8 cellular contexts compared by ENCODE assay signal in genomic region chr9:95516221-95516735, GRCh38. TPM values are rescaled to one million over a fixed set of nuclear protein-coding genes. Genes with fewer than 3 reads are reported as not detected.
DNase-seq lines count a peak whose midpoint lies in the region; ATAC-seq, FAIRE-seq and TF ChIP-seq lines count a peak whose summit lies in the region.

No MANE protein-coding gene starts in this region.

- H3K4me1 Mint-ChIP-seq in natural killer cell, result peaks cover 37 to 45% of the 10 kb centered on the region in 2 donors

- ATAC-seq in natural killer cell, result peak; percentile 51 to 54 (median 54)

- TF ChIP-seq EP300 in H1 (IDR thresholded peaks at IDR 0.05; ENCODE audit: borderline replicate concordance in 1 of 2, low read depth in 2 of 2, low read length in 2 of 2), result no peak

- H3K18ac ChIP-seq in H1 (ENCODE audit: extremely low read depth, low read length), result no peak overlapping the region

- no peak overlapping the region for H2BK120ac ChIP-seq in H1 (replicated peaks; ENCODE audit: low read depth, low read length)

- no peak for TF ChIP-seq CTCF in Peyer's patch (IDR thresholded peaks at IDR 0.05)
- TF ChIP-seq CTCF in H1 (IDR thresholded peaks at IDR 0.05; ENCODE audit: control extremely low read depth in 1 of 3, insufficient read depth in 1 of 3, low read depth in 1 of 3, low read length in 3 of 3), result no peak
- no peak for TF ChIP-seq CTCF in natural killer cell (IDR thresholded peaks at IDR 0.05)

- peak overlapping the region; percentile 92 to 93 for H3K4me2 ChIP-seq in H1 (ENCODE audit: insufficient read depth in 1 of 2, low read depth in 2 of 2, low read length in 2 of 2)

- DNase-seq in Peyer's patch (no peak), H1 (ENCODE audit: low read depth in 1 of 2, low spot score in 2 of 2) (no peak), natural killer cell (no peak), MV-4-11 (lab: John Stamatoyannopoulos, UW) (no peak), GM19238 (ENCODE audit: insufficient read length, low spot score) (no peak), SHP77 (lab: John Stamatoyannopoulos, UW) (no peak), HuH-7 (ENCODE audit: low spot score) (no peak)

- TF ChIP-seq RAD21 in H1 (IDR thresholded peaks at IDR 0.05 in 1 of 2, conservative IDR thresholded peaks at IDR 0.05 in 1 of 2; ENCODE audit: low read depth in 2 of 2, low read length in 2 of 2), result no peak

- H3K27ac Mint-ChIP-seq in natural killer cell, result peak overlapping the region; percentile 76 to 90

- H3K4me3 ChIP-seq in GM08714 (ENCODE audit: low read length), result peak overlapping the region; percentile 48; the same call in 1 of the 2 replicates
- peak overlapping the region; percentile 38 to 83 (median 58) for H3K4me3 ChIP-seq in Peyer's patch
- peak overlapping the region; percentile 47 to 72 (median 52) for H3K4me3 ChIP-seq in H1 (ENCODE audit: extremely low read depth in 1 of 4, insufficient read depth in 2 of 4, low read depth in 3 of 4, low read length in 4 of 4)

- H4K8ac ChIP-seq in H1 (ENCODE audit: extremely low read depth, insufficient read depth, low read length), result peak overlapping the region; percentile 38; the same call in 1 of the 2 replicates

- peaks cover 0 to 4% of the 10 kb centered on the region in 2 experiments for H4K20me1 ChIP-seq in H1 (replicated peaks in 1 of 2; ENCODE audit: control insufficient read depth in 1 of 2, insufficient read depth in 2 of 2, low read length in 2 of 2)

- H3K36me3 ChIP-seq in Peyer's patch (no peaks in the 10 kb centered on the region), H1 (ENCODE audit: control insufficient read depth in 2 of 4, insufficient read depth in 4 of 4, low read length in 3 of 4) (no peaks in the 10 kb centered on the region)

- no peak overlapping the region for H3K56ac ChIP-seq in H1 (replicated peaks; ENCODE audit: insufficient read length, low read depth, low read length)

- H2BK15ac ChIP-seq in H1 (ENCODE audit: low read length), result no peak overlapping the region

- intact Hi-C loops in natural killer cell (cut with micrococcal nuclease), result no loop called here

- peak overlapping the region; percentile 98 for H3K4me3 Mint-ChIP-seq in natural killer cell

- H3K27me3 Mint-ChIP-seq in natural killer cell (ENCODE audit: low read depth in 2 of 2), result peaks cover 15 to 27% of the 10 kb centered on the region in 2 donors

- no peak overlapping the region for H2BK12ac ChIP-seq in H1 (ENCODE audit: low read depth, low read length)

- no peak overlapping the region for H3K23ac ChIP-seq in H1 (ENCODE audit: insufficient read length)

- H2AFZ ChIP-seq in H1 (ENCODE audit: low read length), result no peak overlapping the region; the same call in 1 of the 2 replicates

- no peak overlapping the region for H3K14ac ChIP-seq in H1 (ENCODE audit: insufficient read length)

- no peaks in the 10 kb centered on the region for H3K9me3 Mint-ChIP-seq in natural killer cell

- H3K9me3 ChIP-seq in Peyer's patch (peaks cover 0 to 10% (median 0%) of the 10 kb centered on the region in 4 donors), H1 (ENCODE audit: insufficient read depth in 2 of 2, low read depth in 1 of 2, low read length in 1 of 2) (no peaks in the 10 kb centered on the region)

- TF ChIP-seq POLR2A in Peyer's patch (IDR thresholded peaks at IDR 0.05) (no peak), H1 (IDR thresholded peaks at IDR 0.05; ENCODE audit: control extremely low read depth in 1 of 2, low read depth in 2 of 2, low read length in 2 of 2) (no peak)

- H3K27ac ChIP-seq in Peyer's patch (peak overlapping the region; percentile 38 to 87 (median 65)), H1 (ENCODE audit: low read depth, low read length) (no peak overlapping the region)

- H3K4ac ChIP-seq in H1 (replicated peaks; ENCODE audit: insufficient read length, low read depth, low read length), result no peak overlapping the region

- no peak for FAIRE-seq in H1 (lab: Jason Lieb, UNC)

- H2AK5ac ChIP-seq in H1 (ENCODE audit: low read depth, low read length), result no peak overlapping the region

- H2BK20ac ChIP-seq in H1 (ENCODE audit: low read length), result no peak overlapping the region

- POLR2A ChIA-PET in H1 (lab: Charles Lee; ENCODE audit: partially characterized antibody), result interaction anchor here (0.7 to 2.4 kb wide), 3 partner anchors 9 to 145 kb away, joined by 3 to 8 read pairs (median 3); no protein-coding TSS in a partner anchor

- H3K27me3 ChIP-seq in Peyer's patch (no peaks in the 10 kb centered on the region), H1 (replicated peaks in 1 of 4; ENCODE audit: control insufficient read depth in 3 of 4, extremely low read depth in 1 of 4, insufficient read depth in 3 of 4, low read length in 3 of 4) (peaks cover 40 to 78% (median 65%) of the 10 kb centered on the region in 4 experiments)

- no peak overlapping the region for H2BK5ac ChIP-seq in H1 (ENCODE audit: low read depth, low read length)

- CTCF ChIA-PET in H1 (lab: Charles Lee; ENCODE audit: partially characterized antibody), result no interaction called here

- no peaks in the 10 kb centered on the region for H3K79me2 ChIP-seq in H1 (ENCODE audit: control insufficient read depth in 1 of 2, insufficient read depth in 2 of 2, low read length in 2 of 2)

- H4K5ac ChIP-seq in H1 (ENCODE audit: insufficient read length, low read depth, low read length), result peak overlapping the region; percentile 44

- H3K9ac ChIP-seq in H1 (replicated peaks in 1 of 4; ENCODE audit: extremely low read depth in 1 of 4, low read depth in 3 of 4, low read length in 3 of 4), result no peak overlapping the region

- no peaks in the 10 kb centered on the region for H3K79me1 ChIP-seq in H1 (ENCODE audit: low read depth, low read length)

- peaks cover 21% of the 10 kb centered on the region for H3K23me2 ChIP-seq in H1 (ENCODE audit: low read depth, low read length)

- no peaks in the 10 kb centered on the region for H3K36me3 Mint-ChIP-seq in natural killer cell

- H3K4me1 ChIP-seq in Peyer's patch (peaks cover 0 to 24% (median 4%) of the 10 kb centered on the region in 4 donors), H1 (replicated peaks in 1 of 4; ENCODE audit: control insufficient read depth in 3 of 4, insufficient read depth in 4 of 4, low read length in 3 of 4) (peaks cover 9 to 41% (median 22%) of the 10 kb centered on the region in 4 experiments; a peak in 6 of 7 replicates)

- H4K91ac ChIP-seq in H1 (replicated peaks; ENCODE audit: insufficient read length, low read length), result no peak overlapping the region

- WGBS in H1 (ENCODE audit: extremely low coverage in 1 of 2, insufficient coverage in 1 of 2, insufficient read length in 1 of 2, insufficient replicate concordance in 2 of 2, low coverage in 1 of 2, low lambda C conversion rate in 2 of 2, missing lambda C conversion rate in 1 of 2), 2 experiments, result 2% methylated on average over 50 of the region's 69 CpGs; no CpG with 5 or more reads in 1 of the 2 experiments

TF ChIP-seq in H1, 55 proteins besides CTCF, POLR2A, EP300 and RAD21:
- no peak for TF ChIP-seq JUND (IDR thresholded peaks at IDR 0.05; ENCODE audit: low read length)
- peak; percentile 32 for TF ChIP-seq KDM4A (IDR thresholded peaks at IDR 0.05; ENCODE audit: low read depth, low read length, severe bottlenecking)
- 0 out of 4 replicates have a peak, but pooled peaks of 1 of the 2 experiments have one; percentile 12 for TF ChIP-seq SIN3A (conservative IDR thresholded peaks at IDR 0.05 in 1 of 2, IDR thresholded peaks at IDR 0.05 in 1 of 2; ENCODE audit: low read depth in 1 of 2, low read length in 2 of 2)
- no peak for TF ChIP-seq POLR2AphosphoS5 (IDR thresholded peaks at IDR 0.05; ENCODE audit: low read depth, low read length)
- no peak for TF ChIP-seq HDAC2 (IDR thresholded peaks at IDR 0.05; ENCODE audit: borderline replicate concordance in 1 of 2, low read depth in 2 of 2, low read length in 2 of 2)
- TF ChIP-seq SP2 (IDR thresholded peaks at IDR 0.05; ENCODE audit: low read length), result no peak
- no peak for TF ChIP-seq YY1 (IDR thresholded peaks at IDR 0.05; ENCODE audit: low read depth, low read length)
- no peak for TF ChIP-seq CHD1 (IDR thresholded peaks at IDR 0.05; ENCODE audit: low read depth, low read length)
- TF ChIP-seq CHD2 (IDR thresholded peaks at IDR 0.05; ENCODE audit: low read length), result no peak
- 0 out of 2 replicates have a peak, but pooled peaks have one; percentile 6 for TF ChIP-seq SUZ12 (IDR thresholded peaks at IDR 0.05; ENCODE audit: low read length)

RNA-seq across cellular contexts. Expression of gene PTCH1, which starts 0.5 kb away (rescaled TPM):
- total RNA-seq in Peyer's patch (10 to 100 TPM; 16.5 to 71.0 (median 24.0) TPM), natural killer cell (100 to 1,000 TPM in 1 of 3 donors, 10 to 100 TPM in 2; 60.9 to 127 (median 82.1) TPM)
- total RNA-seq in H1 (2021; fragmentation: NEBNext Ultra II Directional; extraction: Animal tissue kit (Norgen Biotek cat#: 25700)), result 34.1 and 42.3 TPM in 2 replicates
- 6.4 and 17.9 TPM in 2 replicates for polyA plus RNA-seq in H1 (2011; rRNA removed)
- 6.7 TPM for polyA plus RNA-seq in H1 (2011; cell fraction: cytosol; rRNA removed)
- polyA plus RNA-seq in H1 (2011; cell fraction: nucleus; rRNA removed), result 30.2 TPM
- polyA plus RNA-seq in H1 (2012, experiment 1 of 2), result 8.8 to 11.1 TPM (median 10.7 TPM) in 4 replicates
- 14.3 TPM for polyA plus RNA-seq in H1 (2012, experiment 2 of 2)
- polyA plus RNA-seq in H1 (2013, experiment 1 of 2), result 12.6 TPM
- 12.5 TPM for polyA plus RNA-seq in H1 (2013, experiment 2 of 2)
- polyA minus RNA-seq in H1 (2011; rRNA and poly(A)+ RNA removed), result 18.6 and 19.0 TPM in 2 replicates
- 24.4 TPM for polyA minus RNA-seq in H1 (2011; cell fraction: cytosol; rRNA and poly(A)+ RNA removed)
- 60.1 TPM for polyA minus RNA-seq in H1 (2011; cell fraction: nucleus; rRNA and poly(A)+ RNA removed)
